Comparison of ENCODE assay signal across 22 cellular contexts in the genomic region with DNA sequence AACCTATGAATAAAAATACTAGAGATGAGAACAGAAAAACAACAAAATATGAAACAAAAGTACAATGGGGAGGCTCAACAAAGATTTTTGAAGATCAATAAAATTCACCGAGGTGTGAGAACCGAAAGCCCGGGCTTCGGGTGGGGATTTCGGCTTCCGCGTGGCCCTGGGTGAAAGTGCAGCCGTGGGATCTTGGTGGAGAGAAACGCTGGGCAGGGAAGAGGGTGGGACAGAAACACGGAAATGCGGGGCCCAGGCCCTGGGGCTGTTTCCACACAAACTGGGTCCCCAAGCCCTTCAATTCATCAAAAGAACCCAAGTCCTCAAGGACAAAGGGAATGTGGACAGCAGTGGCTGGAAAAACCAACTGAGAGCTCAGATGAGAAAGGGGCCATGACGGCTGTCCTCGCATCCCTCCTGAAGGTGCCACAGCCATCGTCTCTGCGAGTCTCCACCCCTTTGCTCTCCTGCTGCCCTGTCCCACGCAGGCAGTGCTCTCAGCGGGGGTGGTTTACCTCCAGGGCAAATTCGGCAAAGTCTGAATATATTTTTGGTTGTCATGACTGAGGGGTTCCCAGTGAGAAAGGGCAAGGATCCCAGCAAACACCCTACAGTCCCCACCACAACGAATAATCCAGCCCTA. TPM values are rescaled to one million over a fixed set of nuclear protein-coding genes. Genes with fewer than 3 reads are reported as not detected.
"Had no signal": no experiment of that assay in that cellular context is flagged by ENCODE, and none has a peak within 500 bp of the region (broad histone marks: within the 10 kb centered on the region; RNA-seq: fewer than 3 reads in every experiment).

No MANE protein-coding gene starts in this region.

- H3K27me3 ChIP-seq: hepatocyte, thyroid gland, uterus had no signal

- H3K36me3 ChIP-seq: esophagus squamous epithelium, gastroesophageal sphincter, neural progenitor cell, suprapubic skin, thyroid gland, uterus had no signal

- H3K4me3 ChIP-seq: esophagus squamous epithelium, gastroesophageal sphincter, hepatocyte, mucosa of descending colon, neural progenitor cell, psoas muscle, suprapubic skin, thyroid gland, uterus had no signal

- H3K36me3 Mint-ChIP-seq: naive thymus-derived CD8-positive, alpha-beta T cell; neural progenitor cell; type B pancreatic cell had no signal

- H3K4me3 Mint-ChIP-seq: dendritic cell treated with granulocyte-macrophage colony-stimulating factor and Interleukin-4, amounts not matched to agents 40 ng/mL and 50 ng/mL, for 4 days; effector memory CD8-positive, alpha-beta T cell; naive thymus-derived CD8-positive, alpha-beta T cell; neural progenitor cell; type B pancreatic cell had no signal

- H3K4me1 ChIP-seq: gastroesophageal sphincter, neural progenitor cell, parathyroid adenoma, psoas muscle, uterus had no signal

- ATAC-seq: effector memory CD8-positive, alpha-beta T cell; gastroesophageal sphincter; mucosa of descending colon; naive thymus-derived CD8-positive, alpha-beta T cell; psoas muscle; stimulated activated naive CD8-positive, alpha-beta T cell treated with anti-CD3 and anti-CD28 coated beads, Interleukin-15, Interleukin-2, amounts not matched to agents 100 U/mL and 50 U/mL, for 24 hours had no signal

- H3K9me3 ChIP-seq: mucosa of descending colon, thyroid gland, uterus had no signal

- DNase-seq: effector memory CD8-positive, alpha-beta T cell; esophagus squamous epithelium; foreskin fibroblast; naive thymus-derived CD8-positive, alpha-beta T cell; occipital lobe; psoas muscle; small intestine; stimulated activated CD4-positive, alpha-beta T cell treated with anti-CD3 and anti-CD28 coated beads, Interleukin-2, amount 100 ng/mL, for 48 hours; stimulated activated naive CD8-positive, alpha-beta T cell treated with anti-CD3 and anti-CD28 coated beads, Interleukin-15, Interleukin-2, amounts not matched to agents 100 U/mL and 50 U/mL, for 24 hours; thyroid gland; uterus had no signal

- H3K27ac ChIP-seq: esophagus squamous epithelium, gastroesophageal sphincter, hepatocyte, neural progenitor cell, parathyroid adenoma, psoas muscle, suprapubic skin, thyroid gland, uterus had no signal

- H3K4me1 Mint-ChIP-seq: naive thymus-derived CD8-positive, alpha-beta T cell; neural progenitor cell had no signal

- H3K9me3 Mint-ChIP-seq: effector memory CD8-positive, alpha-beta T cell; type B pancreatic cell had no signal

- H3K27ac Mint-ChIP-seq: dendritic cell treated with granulocyte-macrophage colony-stimulating factor and Interleukin-4, amounts not matched to agents 40 ng/mL and 50 ng/mL, for 4 days; effector memory CD8-positive, alpha-beta T cell; naive thymus-derived CD8-positive, alpha-beta T cell; neural progenitor cell; type B pancreatic cell had no signal

RNA-seq across cellular contexts. Expression of a gene that starts 19.7 kb away (rescaled TPM):
- total RNA-seq: epithelial cell of proximal tubule; esophagus squamous epithelium; gastroesophageal sphincter; hepatocyte; kidney epithelial cell; lower leg skin; naive thymus-derived CD8-positive, alpha-beta T cell; occipital lobe; psoas muscle; suprapubic skin; thyroid gland; uterus had no signal
- polyA plus RNA-seq: hepatocyte; naive thymus-derived CD8-positive, alpha-beta T cell; psoas muscle; small intestine had no signal
